In the genomic region with DNA sequence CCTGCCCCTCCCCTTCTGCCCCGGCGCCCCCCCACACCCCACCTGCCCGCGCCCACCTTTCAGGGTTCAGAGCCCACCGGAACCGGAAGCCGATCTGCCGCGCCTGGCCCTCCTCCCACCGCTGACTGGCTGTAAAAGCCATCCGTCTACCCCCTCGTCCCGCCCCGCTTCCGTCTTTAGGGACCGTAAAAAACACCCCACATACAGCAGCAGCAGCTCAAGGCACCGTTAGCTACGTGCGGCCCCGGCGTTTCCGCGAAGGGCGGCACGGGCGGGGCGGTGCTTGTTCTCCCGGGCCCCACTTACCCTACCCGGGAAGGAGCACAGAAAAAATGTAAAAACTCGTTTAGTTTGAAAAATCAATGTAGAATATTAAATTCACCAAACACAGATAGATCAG, we compare ENCODE assay signal across 8 cellular contexts. TPM values are rescaled to one million over a fixed set of nuclear protein-coding genes. Genes with fewer than 3 reads are reported as not detected.
DNase-seq lines count a peak whose midpoint lies in the region; ATAC-seq and TF ChIP-seq lines count a peak whose summit lies in the region.

A gene (minus strand): TSS at position 96 of the 400 bp plus-strand sequence. CDS start 320 bp downstream, outside the sequence.

- CTCF ChIA-PET in RWPE1 (lab: Yijun Ruan, JAX), result interaction anchor here (1.6 kb wide), 1 partner anchor 8 kb away, joined by 7 read pairs; no protein-coding TSS in a partner anchor
- CTCF ChIA-PET in naive thymus-derived CD4-positive, alpha-beta T cell (lab: Charles Lee), result interaction anchor here (1.0 to 2.3 kb wide), 3 partner anchors 9 to 274 kb away, joined by 3 to 10 read pairs (median 3); a partner anchor contains a TSS

- H3K4me3 ChIP-seq in GM23248, result peak within 1 kb of the TSS; percentile 55
- H3K4me3 ChIP-seq in naive thymus-derived CD4-positive, alpha-beta T cell (ENCODE audit: low read length), result peak within 1 kb of the TSS; percentile 30

- in situ Hi-C loops in GM23248 (cut with MboI), result no loop called here

- peak within 1 kb of the TSS; percentile 81 to 97 (median 90) for H3K4me3 Mint-ChIP-seq in naive thymus-derived CD4-positive, alpha-beta T cell
- H3K4me3 Mint-ChIP-seq in stimulated activated memory B cell treated with anti-CD40 and anti-IgM and Interleukin-4, amounts not matched to agents 10 μg/mL and 1 μg/mL and 100 μg/mL, for 72 hours, result peak within 1 kb of the TSS; percentile 96

- no peaks in the 10 kb centered on the region for H3K27me3 ChIP-seq in GM23248 (replicated peaks; ENCODE audit: insufficient read depth)
- H3K27me3 ChIP-seq in naive thymus-derived CD4-positive, alpha-beta T cell (ENCODE audit: control insufficient read depth in 2 of 2, insufficient read depth in 2 of 2, low read length in 2 of 2), result no peaks in the 10 kb centered on the region

- peak within 1 kb of the TSS; percentile 25 for H3K4me2 ChIP-seq in GM23248 (ENCODE audit: unreplicated experiment)

- POLR2A ChIA-PET in RWPE1 (lab: Yijun Ruan, JAX; ENCODE audit: low non-redundant PET), result no interaction called here
- POLR2A ChIA-PET in naive thymus-derived CD4-positive, alpha-beta T cell (lab: Charles Lee), result interaction anchor here (0.9 to 2.7 kb wide), 6 partner anchors 11 to 142 kb away, joined by 3 to 59 read pairs (median 4); a partner anchor contains a TSS

- ATAC-seq in naive thymus-derived CD4-positive, alpha-beta T cell, result peak; percentile 99
- ATAC-seq in stimulated activated memory B cell treated with anti-CD40 and anti-IgM and Interleukin-4, amounts not matched to agents 10 μg/mL and 1 μg/mL and 100 μg/mL, for 72 hours, result peak; percentile 96

- no peaks in the 10 kb centered on the region for H3K9me3 Mint-ChIP-seq in naive thymus-derived CD4-positive, alpha-beta T cell
- H3K9me3 Mint-ChIP-seq in stimulated activated memory B cell treated with anti-CD40 and anti-IgM and Interleukin-4, amounts not matched to agents 10 μg/mL and 1 μg/mL and 100 μg/mL, for 72 hours, result no peaks in the 10 kb centered on the region

- peak within 1 kb of the TSS; percentile 44 for H3K27ac ChIP-seq in GM23248
- H3K27ac ChIP-seq in RWPE1, result peak within 1 kb of the TSS; percentile 83
- peak within 1 kb of the TSS; percentile 67 for H3K27ac ChIP-seq in naive thymus-derived CD4-positive, alpha-beta T cell (ENCODE audit: low read depth, low read length)

- TF ChIP-seq CTCF in RWPE1 (conservative IDR thresholded peaks at IDR 0.05; ENCODE audit: low read depth), result no peak

- H3K27me3 Mint-ChIP-seq in naive thymus-derived CD4-positive, alpha-beta T cell, result no peaks in the 10 kb centered on the region
- H3K27me3 Mint-ChIP-seq in stimulated activated memory B cell treated with anti-CD40 and anti-IgM and Interleukin-4, amounts not matched to agents 10 μg/mL and 1 μg/mL and 100 μg/mL, for 72 hours, result no peaks in the 10 kb centered on the region

- H3K4me1 Mint-ChIP-seq in naive thymus-derived CD4-positive, alpha-beta T cell, result peaks cover 4 to 26% (median 13%) of the 10 kb centered on the region in 7 donors
- peaks cover 27% of the 10 kb centered on the region for H3K4me1 Mint-ChIP-seq in stimulated activated memory B cell treated with anti-CD40 and anti-IgM and Interleukin-4, amounts not matched to agents 10 μg/mL and 1 μg/mL and 100 μg/mL, for 72 hours

- no peaks in the 10 kb centered on the region for H4K20me1 ChIP-seq in GM23248 (ENCODE audit: insufficient read depth)

- peak; percentile 69 for DNase-seq in DMS53 treated with DMSO at 0.1 percent for 48 hours (lab: John Stamatoyannopoulos, UW; ENCODE audit: unreplicated experiment)
- peak; percentile 97 for DNase-seq in GM23248
- DNase-seq in LoVo (ENCODE audit: low spot score), result peak; percentile 92
- DNase-seq in RWPE1 (ENCODE audit: low spot score), result peak; percentile 97
- DNase-seq in activated T-helper 1 cell treated with anti-CD3 and anti-CD28 coated beads, Interleukin-2, amount 50 U/mL, for 16 hours (ENCODE audit: low read depth in 1 of 2, low spot score in 1 of 2), result peak; percentile 85
- peak; percentile 96 for DNase-seq in fibroblast of gingiva (ENCODE audit: low read depth)
- DNase-seq in naive thymus-derived CD4-positive, alpha-beta T cell, result peak; percentile 75 to 93 (median 92)

- H3K9ac ChIP-seq in GM23248, result peak within 1 kb of the TSS; percentile 59

- peaks cover 0 to 13% (median 7%) of the 10 kb centered on the region in 5 donors for H3K36me3 Mint-ChIP-seq in naive thymus-derived CD4-positive, alpha-beta T cell
- H3K36me3 Mint-ChIP-seq in stimulated activated memory B cell treated with anti-CD40 and anti-IgM and Interleukin-4, amounts not matched to agents 10 μg/mL and 1 μg/mL and 100 μg/mL, for 72 hours, result peaks cover 50% of the 10 kb centered on the region

- H3K4me1 ChIP-seq in GM23248 (ENCODE audit: insufficient read depth), result peaks cover 8% of the 10 kb centered on the region
- H3K4me1 ChIP-seq in naive thymus-derived CD4-positive, alpha-beta T cell (ENCODE audit: control insufficient read depth in 2 of 2, insufficient read depth in 2 of 2, low read length in 2 of 2), result peaks cover 10 to 14% of the 10 kb centered on the region in 2 donors

- H3K79me2 ChIP-seq in GM23248 (ENCODE audit: insufficient read depth), result no peaks in the 10 kb centered on the region

- intact Hi-C loops in naive thymus-derived CD4-positive, alpha-beta T cell (cut with micrococcal nuclease), result loop anchor here (1.0 to 5.0 kb wide), 8 partner anchors 10 to 233 kb away; a partner anchor contains a TSS

- WGBS in GM23248 (ENCODE audit: low coverage in 1 of 2, low lambda C conversion rate in 2 of 2, missing lambda C conversion rate in 2 of 2), 2 experiments, result 0 to 1% methylated on average over 26 to 30 of the region's 30 CpGs

- H3K36me3 ChIP-seq in GM23248 (ENCODE audit: low read depth), result no peaks in the 10 kb centered on the region
- peaks cover 0 to 73% (median 4%) of the 10 kb centered on the region in 3 experiments for H3K36me3 ChIP-seq in naive thymus-derived CD4-positive, alpha-beta T cell (ENCODE audit: control insufficient read depth in 2 of 3, insufficient read depth in 3 of 3, low read length in 3 of 3)

- no peaks in the 10 kb centered on the region for H3K9me3 ChIP-seq in GM23248 (ENCODE audit: low read depth)
- no peaks in the 10 kb centered on the region for H3K9me3 ChIP-seq in naive thymus-derived CD4-positive, alpha-beta T cell (ENCODE audit: control insufficient read depth in 2 of 3, low read length in 3 of 3)

- H2AFZ ChIP-seq in GM23248, result peak within 1 kb of the TSS; percentile 83

- H3K9me2 ChIP-seq in GM23248 (ENCODE audit: insufficient read depth), result no peaks in the 10 kb centered on the region

- H3K27ac Mint-ChIP-seq in naive thymus-derived CD4-positive, alpha-beta T cell, result peak within 1 kb of the TSS; percentile 80 to 96 (median 89)
- peak within 1 kb of the TSS; percentile 95 for H3K27ac Mint-ChIP-seq in stimulated activated memory B cell treated with anti-CD40 and anti-IgM and Interleukin-4, amounts not matched to agents 10 μg/mL and 1 μg/mL and 100 μg/mL, for 72 hours

- H3F3A ChIP-seq in GM23248 (ENCODE audit: insufficient read depth), result no peaks in the 10 kb centered on the region

RNA-seq across cellular contexts. Expression of the gene that starts here (rescaled TPM):
- total RNA-seq in GM23248 (2014; rRNA removed; shearing (Covaris generic)), result 94.1 and 103 TPM in 2 replicates
- 108 and 110 TPM in 2 replicates for polyA plus RNA-seq in GM23248 (2016; fragmentation: Nextera tagmentation; extraction: Ambion mirVana)
- total RNA-seq in naive thymus-derived CD4-positive, alpha-beta T cell, result 10 to 100 TPM; 21.9 to 86.2 (median 26.5) TPM
- 10 to 100 TPM; 44.1 to 71.7 TPM for polyA plus RNA-seq in naive thymus-derived CD4-positive, alpha-beta T cell

Comparison
In these comparisons a context has a peak if more than half of its experiments do, and no peak if none do; other contexts are left out.
1. Peak in every context shown above with its lines: DNase-seq, ATAC-seq, H3K4me3 ChIP-seq and H3K27ac ChIP-seq.